In the genomic region with DNA sequence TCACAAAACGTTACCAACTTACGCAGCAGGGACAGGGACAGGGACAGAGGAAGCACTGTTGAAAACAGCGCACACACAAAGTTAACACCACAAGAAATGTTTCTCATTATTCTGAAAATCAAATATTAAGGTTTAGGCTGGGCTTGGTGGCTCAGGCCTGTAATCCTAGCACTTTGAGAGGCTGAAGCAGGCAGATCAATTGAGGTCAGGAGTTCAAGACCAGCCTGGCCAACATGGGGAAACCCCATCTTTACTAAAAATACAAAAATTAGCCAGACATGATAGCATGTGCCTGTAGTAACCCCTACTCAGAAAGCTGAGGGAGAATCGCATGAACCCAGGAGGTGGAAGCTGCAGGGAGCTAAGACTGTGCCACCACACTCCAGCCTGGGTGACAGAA, we compare ENCODE assay signal across 12 cellular contexts. TPM values are rescaled to one million over a fixed set of nuclear protein-coding genes. Genes with fewer than 3 reads are reported as not detected.
DNase-seq lines count a peak whose midpoint lies in the region; ATAC-seq, FAIRE-seq and TF ChIP-seq lines count a peak whose summit lies in the region.
"Had no signal": no experiment of that assay in that cellular context is flagged by ENCODE, and none has a peak within 500 bp of the region (broad histone marks: within the 10 kb centered on the region; RNA-seq: fewer than 3 reads in every experiment).

No MANE protein-coding gene starts in this region.

- peaks cover 11 to 63% (median 33%) of the 10 kb centered on the region in 4 donors for H3K4me1 Mint-ChIP-seq in CD4-positive, CD25-positive, alpha-beta regulatory T cell
- H3K4me1 Mint-ChIP-seq in IgD-negative memory B cell = peaks cover 40 to 45% (median 42%) of the 10 kb centered on the region in 3 donors
- peaks cover 61% of the 10 kb centered on the region for H3K4me1 Mint-ChIP-seq in activated naive CD4-positive, alpha-beta T cell treated with anti-CD3 and anti-CD28 coated beads, Interleukin-2, amount 10 ng/mL, durations not matched to agents 7 days and 5 days
- peaks cover 40 to 46% of the 10 kb centered on the region in 2 donors for H3K4me1 Mint-ChIP-seq in natural killer cell treated with Interleukin-12 subunit alpha and Interleukin-12 subunit beta and Interleukin-15 and Interleukin-18, amount 100 ng/mL, for 72 hours (ENCODE audit: low read depth in 2 of 2)

- peak overlapping the region; percentile 89 to 96 (median 96) for H3K27ac Mint-ChIP-seq in CD4-positive, CD25-positive, alpha-beta regulatory T cell
- H3K27ac Mint-ChIP-seq in IgD-negative memory B cell = peak overlapping the region; percentile 87 to 95 (median 92)
- peak overlapping the region; percentile 96 for H3K27ac Mint-ChIP-seq in activated naive CD4-positive, alpha-beta T cell treated with anti-CD3 and anti-CD28 coated beads, Interleukin-2, amount 10 ng/mL, durations not matched to agents 7 days and 5 days
- peak overlapping the region; percentile 88 to 93 for H3K27ac Mint-ChIP-seq in natural killer cell treated with Interleukin-12 subunit alpha and Interleukin-12 subunit beta and Interleukin-15 and Interleukin-18, amount 100 ng/mL, for 72 hours
- H3K27ac Mint-ChIP-seq: endodermal cell had no signal

- H3K27me3 ChIP-seq in CD4-positive, CD25-positive, alpha-beta regulatory T cell (ENCODE audit: control insufficient read depth, insufficient read depth, low read length) = no peaks in the 10 kb centered on the region
- H3K27me3 ChIP-seq in small intestine (ENCODE audit: control insufficient read depth in 2 of 2, insufficient read depth in 2 of 2, low read length in 2 of 2) (no peaks in the 10 kb centered on the region), esophagus squamous epithelium (no peaks in the 10 kb centered on the region)
- H3K27me3 ChIP-seq: tibial artery had no signal

- H3K4me1 ChIP-seq in CD4-positive, CD25-positive, alpha-beta regulatory T cell (ENCODE audit: control insufficient read depth, insufficient read depth, low read length, poor library complexity, severe bottlenecking) = peaks cover 78% of the 10 kb centered on the region
- peaks cover 0 to 4% of the 10 kb centered on the region in 2 donors for H3K4me1 ChIP-seq in small intestine (ENCODE audit: control insufficient read depth in 2 of 2, insufficient read depth in 1 of 2, low read depth in 1 of 2, low read length in 1 of 2)
- H3K4me1 ChIP-seq in esophagus squamous epithelium = peaks cover 32 to 86% (median 44%) of the 10 kb centered on the region in 3 donors

- TF ChIP-seq POLR2A in esophagus squamous epithelium (IDR thresholded peaks at IDR 0.05) = no peak

- peaks cover 15% of the 10 kb centered on the region for H3K36me3 Mint-ChIP-seq in CD4-positive, CD25-positive, alpha-beta regulatory T cell
- H3K36me3 Mint-ChIP-seq in IgD-negative memory B cell = peaks cover 2% of the 10 kb centered on the region
- H3K36me3 Mint-ChIP-seq in activated naive CD4-positive, alpha-beta T cell treated with anti-CD3 and anti-CD28 coated beads, Interleukin-2, amount 10 ng/mL, durations not matched to agents 7 days and 5 days = peaks cover 43% of the 10 kb centered on the region
- H3K36me3 Mint-ChIP-seq in natural killer cell treated with Interleukin-12 subunit alpha and Interleukin-12 subunit beta and Interleukin-15 and Interleukin-18, amount 100 ng/mL, for 72 hours = no peaks in the 10 kb centered on the region

- ATAC-seq in CD4-positive, CD25-positive, alpha-beta regulatory T cell (ENCODE audit: low read depth in 2 of 2) = no peak
- ATAC-seq in natural killer cell treated with Interleukin-12 subunit alpha and Interleukin-12 subunit beta and Interleukin-15 and Interleukin-18, amount 100 ng/mL, for 72 hours = no peak
- ATAC-seq in HG02678 (IDR thresholded peaks at IDR 0.05; ENCODE audit: unreplicated experiment) = no peak
- ATAC-seq in GM21423 (IDR thresholded peaks at IDR 0.05; ENCODE audit: unreplicated experiment) = no peak

- no peak for TF ChIP-seq CTCF in esophagus squamous epithelium (IDR thresholded peaks at IDR 0.05)

- no peak for FAIRE-seq in small intestine (lab: Jason Lieb, UNC)

- H3K9me3 Mint-ChIP-seq in CD4-positive, CD25-positive, alpha-beta regulatory T cell = no peaks in the 10 kb centered on the region
- H3K9me3 Mint-ChIP-seq in IgD-negative memory B cell = no peaks in the 10 kb centered on the region
- no peaks in the 10 kb centered on the region for H3K9me3 Mint-ChIP-seq in activated naive CD4-positive, alpha-beta T cell treated with anti-CD3 and anti-CD28 coated beads, Interleukin-2, amount 10 ng/mL, durations not matched to agents 7 days and 5 days
- no peaks in the 10 kb centered on the region for H3K9me3 Mint-ChIP-seq in natural killer cell treated with Interleukin-12 subunit alpha and Interleukin-12 subunit beta and Interleukin-15 and Interleukin-18, amount 100 ng/mL, for 72 hours
- H3K9me3 Mint-ChIP-seq: endodermal cell had no signal

- peak overlapping the region; percentile 83 to 90 (median 88) for H3K4me3 Mint-ChIP-seq in CD4-positive, CD25-positive, alpha-beta regulatory T cell
- peak overlapping the region; percentile 52 to 79 (median 58) for H3K4me3 Mint-ChIP-seq in IgD-negative memory B cell
- H3K4me3 Mint-ChIP-seq in activated naive CD4-positive, alpha-beta T cell treated with anti-CD3 and anti-CD28 coated beads, Interleukin-2, amount 10 ng/mL, durations not matched to agents 7 days and 5 days = peak overlapping the region; percentile 67
- H3K4me3 Mint-ChIP-seq in natural killer cell treated with Interleukin-12 subunit alpha and Interleukin-12 subunit beta and Interleukin-15 and Interleukin-18, amount 100 ng/mL, for 72 hours = peak overlapping the region; percentile 72
- H3K4me3 Mint-ChIP-seq: endodermal cell had no signal

- CTCF ChIA-PET in activated naive CD4-positive, alpha-beta T cell treated with anti-CD3 and anti-CD28 coated beads, Interleukin-2, amount 10 ng/mL, durations not matched to agents 7 days and 5 days (lab: Charles Lee) = no interaction called here

- peaks cover 5% of the 10 kb centered on the region for H3K27me3 Mint-ChIP-seq in CD4-positive, CD25-positive, alpha-beta regulatory T cell
- no peaks in the 10 kb centered on the region for H3K27me3 Mint-ChIP-seq in IgD-negative memory B cell
- H3K27me3 Mint-ChIP-seq in activated naive CD4-positive, alpha-beta T cell treated with anti-CD3 and anti-CD28 coated beads, Interleukin-2, amount 10 ng/mL, durations not matched to agents 7 days and 5 days = no peaks in the 10 kb centered on the region
- no peaks in the 10 kb centered on the region for H3K27me3 Mint-ChIP-seq in natural killer cell treated with Interleukin-12 subunit alpha and Interleukin-12 subunit beta and Interleukin-15 and Interleukin-18, amount 100 ng/mL, for 72 hours

- no peaks in the 10 kb centered on the region for H3K36me3 ChIP-seq in CD4-positive, CD25-positive, alpha-beta regulatory T cell (ENCODE audit: control insufficient read depth, insufficient read depth, low read length)
- H3K36me3 ChIP-seq in small intestine (ENCODE audit: control insufficient read depth in 2 of 2, insufficient read depth in 2 of 2, low read length in 2 of 2) (no peaks in the 10 kb centered on the region), esophagus squamous epithelium (no peaks in the 10 kb centered on the region)
- H3K36me3 ChIP-seq: left ventricle myocardium inferior, tibial artery had no signal

- intact Hi-C loops in esophagus squamous epithelium (cut with DNase I) = no loop called here

- H3K9me3 ChIP-seq in CD4-positive, CD25-positive, alpha-beta regulatory T cell (ENCODE audit: control insufficient read depth in 2 of 2, low read length in 2 of 2) = no peaks in the 10 kb centered on the region
- H3K9me3 ChIP-seq in small intestine (ENCODE audit: control insufficient read depth, low read depth) = no peaks in the 10 kb centered on the region
- H3K9me3 ChIP-seq in esophagus squamous epithelium = no peaks in the 10 kb centered on the region
- H3K9me3 ChIP-seq: left ventricle myocardium inferior, tibial artery had no signal

- H3K27ac ChIP-seq in CD4-positive, CD25-positive, alpha-beta regulatory T cell (ENCODE audit: insufficient read depth, low read length, poor library complexity, severe bottlenecking) = peak overlapping the region; percentile 92
- H3K27ac ChIP-seq in small intestine (ENCODE audit: low read depth in 1 of 2, low read length in 1 of 2) (peak overlapping the region in 1 of 2 donors; percentile 62), esophagus squamous epithelium (peak overlapping the region in 2 of 4 donors; percentile 50 to 99)
- H3K27ac ChIP-seq: left ventricle myocardium inferior, tibial artery had no signal

- 78 to 87% (median 83%) methylated on average over 4 of the region's 4 CpGs for WGBS in small intestine, 3 donors
- WGBS in esophagus squamous epithelium, 2 donors = 62 to 82% methylated on average over 4 of the region's 4 CpGs

- DNase-seq in CD4-positive, CD25-positive, alpha-beta regulatory T cell = no peak
- no peak for DNase-seq in activated naive CD4-positive, alpha-beta T cell treated with anti-CD3 and anti-CD28 coated beads, Interleukin-2, amount 10 ng/mL, durations not matched to agents 7 days and 5 days
- DNase-seq in natural killer cell treated with Interleukin-12 subunit alpha and Interleukin-12 subunit beta and Interleukin-15 and Interleukin-18, amount 100 ng/mL, for 72 hours (ENCODE audit: low spot score) = no peak
- DNase-seq in small intestine = no peak
- DNase-seq in esophagus squamous epithelium (lab: John Stamatoyannopoulos, UW) = no peak
- DNase-seq: endodermal cell, GOT3, left ventricle myocardium inferior, tibial artery had no signal

- H3K4me3 ChIP-seq in CD4-positive, CD25-positive, alpha-beta regulatory T cell (ENCODE audit: low read depth, low read length) = peak overlapping the region; percentile 43
- H3K4me3 ChIP-seq in small intestine (ENCODE audit: low read depth in 1 of 2, low read length in 2 of 2) = no peak overlapping the region
- no peak overlapping the region for H3K4me3 ChIP-seq in esophagus squamous epithelium
- H3K4me3 ChIP-seq: left ventricle myocardium inferior, tibial artery had no signal

RNA-seq across cellular contexts. Expression of a gene that starts 4.2 kb away (rescaled TPM):
- total RNA-seq in CD4-positive, CD25-positive, alpha-beta regulatory T cell = 487 TPM
- polyA plus RNA-seq in CD4-positive, CD25-positive, alpha-beta regulatory T cell = 100 to 1,000 TPM; 202 to 214 (median 206) TPM
- 210 TPM for polyA plus RNA-seq in IgD-negative memory B cell
- 100 to 1,000 TPM; 111 to 149 TPM for total RNA-seq in natural killer cell treated with Interleukin-12 subunit alpha and Interleukin-12 subunit beta and Interleukin-15 and Interleukin-18, amount 100 ng/mL, for 72 hours
- polyA plus RNA-seq in small intestine = 10 to 100 TPM; 37.6 to 46.3 (median 38.6) TPM
- 10 to 100 TPM; 42.1 to 86.7 (median 67.5) TPM for total RNA-seq in esophagus squamous epithelium
